Comparison of ENCODE assay signal across 20 cellular contexts in the genomic region with DNA sequence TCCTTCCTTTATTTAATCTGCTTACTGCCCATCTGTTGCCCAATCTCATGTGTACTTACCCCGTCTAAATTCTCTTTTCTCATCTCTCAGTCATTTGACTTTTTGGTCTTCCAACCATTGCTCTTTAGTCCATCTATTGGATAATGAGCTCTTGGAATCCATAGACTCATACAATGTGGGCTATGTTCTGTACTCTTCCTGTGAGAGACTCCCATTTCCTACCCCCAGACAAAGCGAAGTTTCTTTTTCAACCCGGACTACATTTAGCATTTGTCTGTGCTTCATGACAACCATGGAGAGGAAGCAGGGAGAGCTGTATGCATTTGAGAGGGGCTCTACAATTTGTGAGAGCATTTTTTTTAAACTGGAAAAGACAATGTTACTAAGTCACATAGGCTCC. TPM values are rescaled to one million over a fixed set of nuclear protein-coding genes. Genes with fewer than 3 reads are reported as not detected.
DNase-seq lines count a peak whose midpoint lies in the region; ATAC-seq, FAIRE-seq and TF ChIP-seq lines count a peak whose summit lies in the region.
"Had no signal": no experiment of that assay in that cellular context is flagged by ENCODE, and none has a peak within 500 bp of the region (broad histone marks: within the 10 kb centered on the region; RNA-seq: fewer than 3 reads in every experiment).

No MANE protein-coding gene starts in this region.

- H3K36me3 Mint-ChIP-seq in memory B cell = no peaks in the 10 kb centered on the region

- no peaks in the 10 kb centered on the region for H3K27me3 Mint-ChIP-seq in memory B cell

- H3K27ac ChIP-seq in HCT116 (ENCODE audit: low read depth, low read length) (no peak overlapping the region), smooth muscle cell (ENCODE audit: low read depth) (peak overlapping the region; percentile 91), testis (no peak overlapping the region)

- H2AFZ ChIP-seq in HCT116 (ENCODE audit: low read depth, low read length, poor library complexity, severe bottlenecking) = peak overlapping the region; percentile 28
- H2AFZ ChIP-seq in smooth muscle cell (ENCODE audit: low read depth) = no peak overlapping the region
- H2AFZ ChIP-seq: PC-9 had no signal

- intact Hi-C loops in HCT116 (cut with micrococcal nuclease) (loop anchor here (2.0 kb wide), 2 partner anchors 70 to 248 kb away; no protein-coding TSS in a partner anchor), testis (cut with DNase I; ENCODE audit: low total_unique reads) (loop anchor here (5.0 to 10.0 kb wide), 2 partner anchors 172 to 249 kb away; no protein-coding TSS in a partner anchor)

- H3K27ac Mint-ChIP-seq in memory B cell = peak overlapping the region; percentile 8
- H3K27ac Mint-ChIP-seq: CD4-positive, alpha-beta T cell had no signal

- TF ChIP-seq RAD21 in HCT116 (IDR thresholded peaks at IDR 0.05; ENCODE audit: low read depth) = no peak

- H4K20me1 ChIP-seq in HCT116 (ENCODE audit: insufficient read depth) (no peaks in the 10 kb centered on the region), smooth muscle cell (ENCODE audit: low read depth) (no peaks in the 10 kb centered on the region)

- H3K4me3 ChIP-seq in HCT116 (replicated peaks in 1 of 2; ENCODE audit: low read depth in 1 of 2, low read length in 2 of 2) (no peak overlapping the region), smooth muscle cell (no peak overlapping the region), testis (no peak overlapping the region)
- H3K4me3 ChIP-seq: HAP-1, K562, PC-9 had no signal

- H3K4me3 Mint-ChIP-seq in memory B cell = no peak overlapping the region
- H3K4me3 Mint-ChIP-seq: CD4-positive, alpha-beta T cell had no signal

- CTCF ChIA-PET in HCT116 (lab: Charles Lee) = interaction anchor here (0.8 to 1.5 kb wide), 3 partner anchors 9 to 106 kb away, joined by 3 read pairs; no protein-coding TSS in a partner anchor

- H3K4me2 ChIP-seq in HCT116 (ENCODE audit: low read length) (no peak overlapping the region), smooth muscle cell (no peak overlapping the region)

- no peak for DNase-seq in HCT116 (ENCODE audit: low read depth, low spot score)
- peak; percentile 23 for DNase-seq in RPMI7951 (ENCODE audit: low read depth)
- DNase-seq in memory B cell (ENCODE audit: low spot score in 2 of 2) = no peak
- DNase-seq in smooth muscle cell (lab: John Stamatoyannopoulos, UW; ENCODE audit: unreplicated experiment) = no peak
- no peak for DNase-seq in activated CD4-positive, alpha-beta T cell treated with anti-CD3 and anti-CD28 coated beads for 48 hours
- no peak for DNase-seq in frontal cortex (ENCODE audit: low spot score in 2 of 2)
- no peak for DNase-seq in testis
- DNase-seq: ACHN; BE2C; CD4-positive, alpha-beta T cell; DND-41; MV-4-11; NCI-H1417; NCI-H187 treated with DMSO at 0.1 percent for 48 hours; NCI-H69; PC-9 had no signal

- WGBS in smooth muscle cell (ENCODE audit: low lambda C conversion rate) = 89% methylated on average over 3 of the region's 3 CpGs
- WGBS in testis, 2 donors = 79 to 84% methylated on average over 3 of the region's 3 CpGs

- H3K79me2 ChIP-seq in HCT116 (ENCODE audit: insufficient read depth, low read length) (peaks cover 4% of the 10 kb centered on the region), smooth muscle cell (ENCODE audit: low read depth) (peaks cover 6% of the 10 kb centered on the region)

- RAD21 ChIA-PET in HCT116 (lab: Charles Lee; ENCODE audit: low non-redundant PET in 1 of 2, low total read pairs in 2 of 2, uncharacterized antibody in 2 of 2, unreplicated experiment in 2 of 2) = no interaction called here

- H3F3A ChIP-seq in smooth muscle cell (ENCODE audit: low read depth) = peaks cover 6% of the 10 kb centered on the region

- peaks cover 29% of the 10 kb centered on the region for H3K4me1 Mint-ChIP-seq in memory B cell

- FAIRE-seq in frontal cortex (lab: Jason Lieb, UNC) = no peak
- FAIRE-seq: D721Med, G401.6 had no signal

- no peaks in the 10 kb centered on the region for H3K9me3 Mint-ChIP-seq in memory B cell
- H3K9me3 Mint-ChIP-seq: CD4-positive, alpha-beta T cell had no signal

- H3K27me3 ChIP-seq in HCT116 (ENCODE audit: insufficient read depth, low read length) (no peaks in the 10 kb centered on the region), smooth muscle cell (ENCODE audit: low read depth) (no peaks in the 10 kb centered on the region), testis (no peaks in the 10 kb centered on the region)
- H3K27me3 ChIP-seq: BE2C had no signal

- H3K9ac ChIP-seq in HCT116 (ENCODE audit: low read length) = no peak overlapping the region
- H3K9ac ChIP-seq in smooth muscle cell (ENCODE audit: low read depth) = no peak overlapping the region

- POLR2A ChIA-PET in HCT116 (lab: Charles Lee) = no interaction called here

- H3K9me3 ChIP-seq in HCT116 (ENCODE audit: control insufficient read depth in 1 of 2, insufficient read depth in 1 of 2, low read depth in 1 of 2, low read length in 2 of 2) (no peaks in the 10 kb centered on the region), smooth muscle cell (replicated peaks; ENCODE audit: low read depth) (no peaks in the 10 kb centered on the region), testis (no peaks in the 10 kb centered on the region)
- H3K9me3 ChIP-seq: BE2C, HAP-1 had no signal

- H3K9me2 ChIP-seq in HCT116 (ENCODE audit: insufficient read depth) = no peaks in the 10 kb centered on the region

- H3K36me3 ChIP-seq in HCT116 (ENCODE audit: control insufficient read depth in 1 of 2, insufficient read depth in 2 of 2, low read length in 2 of 2) (no peaks in the 10 kb centered on the region), smooth muscle cell (ENCODE audit: low read depth) (no peaks in the 10 kb centered on the region), testis (ENCODE audit: low read depth, missing control alignments) (no peaks in the 10 kb centered on the region)
- H3K36me3 ChIP-seq: BE2C, HAP-1 had no signal

- peaks cover 12 to 55% of the 10 kb centered on the region in 2 experiments; a peak in 3 of 4 replicates for H3K4me1 ChIP-seq in HCT116 (ENCODE audit: control insufficient read depth in 1 of 2, insufficient read depth in 2 of 2, low read length in 2 of 2)
- H3K4me1 ChIP-seq in smooth muscle cell (ENCODE audit: low read depth) = peaks cover 20% of the 10 kb centered on the region
- no peaks in the 10 kb centered on the region for H3K4me1 ChIP-seq in testis

- TF ChIP-seq CTCF in HCT116 (IDR thresholded peaks at IDR 0.05 in 2 of 3, conservative IDR thresholded peaks at IDR 0.05 in 1 of 3; ENCODE audit: borderline replicate concordance in 1 of 3, insufficient read depth in 1 of 3, low read depth in 2 of 3, low read length in 2 of 3) (no peak), smooth muscle cell (IDR thresholded peaks at IDR 0.05; ENCODE audit: borderline replicate concordance, insufficient read depth, poor library complexity, severe bottlenecking) (no peak), testis (IDR thresholded peaks at IDR 0.05) (no peak)

- no TSS peak for BruUV-seq in HCT116 (replicated peaks; lab: Mats Ljungman, UMichigan)

- TF ChIP-seq POLR2A in HCT116 (IDR thresholded peaks at IDR 0.05; ENCODE audit: borderline replicate concordance, extremely low read depth, insufficient read depth, insufficient read length) (no peak), testis (IDR thresholded peaks at IDR 0.05) (no peak)

- no peak for ATAC-seq in HCT116
- no peak for ATAC-seq in memory B cell (ENCODE audit: low read depth)
- ATAC-seq: K562 had no signal

TF ChIP-seq in HCT116, 20 proteins besides CTCF, POLR2A, EP300 and RAD21 (continues in another document):
- TF ChIP-seq, protein P1, sequence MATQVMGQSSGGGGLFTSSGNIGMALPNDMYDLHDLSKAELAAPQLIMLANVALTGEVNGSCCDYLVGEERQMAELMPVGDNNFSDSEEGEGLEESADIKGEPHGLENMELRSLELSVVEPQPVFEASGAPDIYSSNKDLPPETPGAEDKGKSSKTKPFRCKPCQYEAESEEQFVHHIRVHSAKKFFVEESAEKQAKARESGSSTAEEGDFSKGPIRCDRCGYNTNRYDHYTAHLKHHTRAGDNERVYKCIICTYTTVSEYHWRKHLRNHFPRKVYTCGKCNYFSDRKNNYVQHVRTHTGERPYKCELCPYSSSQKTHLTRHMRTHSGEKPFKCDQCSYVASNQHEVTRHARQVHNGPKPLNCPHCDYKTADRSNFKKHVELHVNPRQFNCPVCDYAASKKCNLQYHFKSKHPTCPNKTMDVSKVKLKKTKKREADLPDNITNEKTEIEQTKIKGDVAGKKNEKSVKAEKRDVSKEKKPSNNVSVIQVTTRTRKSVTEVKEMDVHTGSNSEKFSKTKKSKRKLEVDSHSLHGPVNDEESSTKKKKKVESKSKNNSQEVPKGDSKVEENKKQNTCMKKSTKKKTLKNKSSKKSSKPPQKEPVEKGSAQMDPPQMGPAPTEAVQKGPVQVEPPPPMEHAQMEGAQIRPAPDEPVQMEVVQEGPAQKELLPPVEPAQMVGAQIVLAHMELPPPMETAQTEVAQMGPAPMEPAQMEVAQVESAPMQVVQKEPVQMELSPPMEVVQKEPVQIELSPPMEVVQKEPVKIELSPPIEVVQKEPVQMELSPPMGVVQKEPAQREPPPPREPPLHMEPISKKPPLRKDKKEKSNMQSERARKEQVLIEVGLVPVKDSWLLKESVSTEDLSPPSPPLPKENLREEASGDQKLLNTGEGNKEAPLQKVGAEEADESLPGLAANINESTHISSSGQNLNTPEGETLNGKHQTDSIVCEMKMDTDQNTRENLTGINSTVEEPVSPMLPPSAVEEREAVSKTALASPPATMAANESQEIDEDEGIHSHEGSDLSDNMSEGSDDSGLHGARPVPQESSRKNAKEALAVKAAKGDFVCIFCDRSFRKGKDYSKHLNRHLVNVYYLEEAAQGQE (IDR thresholded peaks at IDR 0.05; ENCODE audit: low read depth) = no peak
- no peak for TF ChIP-seq SRF (IDR thresholded peaks at IDR 0.05; ENCODE audit: low read depth)
- no peak for TF ChIP-seq ZNF274 (IDR thresholded peaks at IDR 0.05; ENCODE audit: low read depth, low read length)
- TF ChIP-seq JUND (IDR thresholded peaks at IDR 0.05) = no peak
- TF ChIP-seq, protein P2, sequence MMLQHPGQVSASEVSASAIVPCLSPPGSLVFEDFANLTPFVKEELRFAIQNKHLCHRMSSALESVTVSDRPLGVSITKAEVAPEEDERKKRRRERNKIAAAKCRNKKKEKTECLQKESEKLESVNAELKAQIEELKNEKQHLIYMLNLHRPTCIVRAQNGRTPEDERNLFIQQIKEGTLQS (IDR thresholded peaks at IDR 0.05) = no peak
- no peak for TF ChIP-seq SIN3A (IDR thresholded peaks at IDR 0.05; ENCODE audit: low read depth)
- no peak for TF ChIP-seq EGR1 (IDR thresholded peaks at IDR 0.05; ENCODE audit: low read depth)

RNA-seq across cellular contexts. Expression of gene ARHGAP42, which starts 4.0 kb away (rescaled TPM):
- 12.3 TPM for total RNA-seq in HCT116 (2021; ENCODE audit: unreplicated experiment)
- 3.8 and 5.3 TPM in 2 replicates for polyA plus RNA-seq in HCT116 (2012)
- total RNA-seq in RPMI7951 (2014; rRNA removed; shearing (Covaris generic)) = 9.4 and 11.4 TPM in 2 replicates
- 49.3 and 53.4 TPM in 2 replicates for total RNA-seq in smooth muscle cell
- 12.2 and 12.7 TPM in 2 replicates for polyA plus RNA-seq in smooth muscle cell
- 7.3 TPM for total RNA-seq in frontal cortex
- 10 to 100 TPM in 1 of 2 donors, 1 to 10 TPM in 1; 9.8 to 12.1 TPM for total RNA-seq in testis
- 10.4 TPM for polyA plus RNA-seq in testis (ENCODE audit: insufficient read depth, low read depth, low replicate concordance)
- total RNA-seq: CD4-positive, alpha-beta T cell had no signal
